In the genomic region with DNA sequence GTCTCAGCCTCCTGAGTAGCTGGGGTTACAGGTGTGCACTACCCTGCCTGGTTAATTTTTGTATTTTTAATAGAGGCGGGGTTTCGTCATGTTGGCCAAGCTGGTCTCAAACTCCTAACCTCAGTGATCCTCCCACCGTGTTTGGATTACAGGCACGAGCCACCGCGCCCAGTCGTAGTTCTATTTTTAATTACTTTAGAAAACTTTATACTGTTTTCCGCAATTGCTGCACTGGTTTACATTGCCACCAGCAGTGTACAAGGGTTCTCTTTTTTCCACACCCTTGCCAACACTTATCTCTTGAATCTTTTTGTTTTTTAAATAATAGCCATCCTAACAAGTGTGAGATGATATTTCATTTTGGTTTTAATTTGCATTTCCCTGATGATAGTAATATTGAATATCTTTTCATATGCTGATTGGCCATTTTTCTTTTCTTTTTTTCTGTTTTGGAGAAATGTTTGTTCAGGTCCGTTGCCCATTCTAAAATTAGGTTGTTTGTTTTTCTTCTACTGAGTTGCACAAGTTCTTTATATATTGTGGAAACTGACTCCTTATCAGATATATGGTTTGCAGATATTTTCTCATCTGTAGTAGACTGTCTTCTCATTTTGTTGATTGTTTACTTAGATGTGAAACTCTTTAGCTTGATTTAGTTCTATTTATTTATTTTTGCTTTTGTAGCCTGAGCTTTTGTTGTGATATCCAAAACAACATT, we compare ENCODE assay signal across 3 cellular contexts.
A peak's percentile ranks its signal among the peaks of the same experiment; 100 is the strongest.
TF ChIP-seq lines count a peak whose summit lies in the region.

No MANE protein-coding gene starts in this region.

TF ChIP-seq in liver, 16 proteins besides CTCF, POLR2A, EP300 and RAD21:
- TF ChIP-seq HNF4A (conservative IDR thresholded peaks at IDR 0.05) (peak; percentile 17 to 57), YY1 (IDR thresholded peaks at IDR 0.05) (peak; percentile 56), EGR1 (IDR thresholded peaks at IDR 0.05; ENCODE audit: low read depth in 2 of 2) (peak in 1 of 2 donors; percentile 20), NR2F2 (IDR thresholded peaks at IDR 0.05) (no peak), REST (IDR thresholded peaks at IDR 0.05) (peak; percentile 16), FOXA2 (IDR thresholded peaks at IDR 0.05) (peak; percentile 44), RXRA (IDR thresholded peaks at IDR 0.05) (peak in 1 of 2 donors; percentile 46)
- TF ChIP-seq, protein P1, sequence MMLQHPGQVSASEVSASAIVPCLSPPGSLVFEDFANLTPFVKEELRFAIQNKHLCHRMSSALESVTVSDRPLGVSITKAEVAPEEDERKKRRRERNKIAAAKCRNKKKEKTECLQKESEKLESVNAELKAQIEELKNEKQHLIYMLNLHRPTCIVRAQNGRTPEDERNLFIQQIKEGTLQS (IDR thresholded peaks at IDR 0.05), result no peak
- TF ChIP-seq, protein P2, sequence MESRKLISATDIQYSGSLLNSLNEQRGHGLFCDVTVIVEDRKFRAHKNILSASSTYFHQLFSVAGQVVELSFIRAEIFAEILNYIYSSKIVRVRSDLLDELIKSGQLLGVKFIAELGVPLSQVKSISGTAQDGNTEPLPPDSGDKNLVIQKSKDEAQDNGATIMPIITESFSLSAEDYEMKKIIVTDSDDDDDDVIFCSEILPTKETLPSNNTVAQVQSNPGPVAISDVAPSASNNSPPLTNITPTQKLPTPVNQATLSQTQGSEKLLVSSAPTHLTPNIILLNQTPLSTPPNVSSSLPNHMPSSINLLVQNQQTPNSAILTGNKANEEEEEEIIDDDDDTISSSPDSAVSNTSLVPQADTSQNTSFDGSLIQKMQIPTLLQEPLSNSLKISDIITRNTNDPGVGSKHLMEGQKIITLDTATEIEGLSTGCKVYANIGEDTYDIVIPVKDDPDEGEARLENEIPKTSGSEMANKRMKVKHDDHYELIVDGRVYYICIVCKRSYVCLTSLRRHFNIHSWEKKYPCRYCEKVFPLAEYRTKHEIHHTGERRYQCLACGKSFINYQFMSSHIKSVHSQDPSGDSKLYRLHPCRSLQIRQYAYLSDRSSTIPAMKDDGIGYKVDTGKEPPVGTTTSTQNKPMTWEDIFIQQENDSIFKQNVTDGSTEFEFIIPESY (IDR thresholded peaks at IDR 0.05), result peak; percentile 45

TF ChIP-seq in HepG2, 621 proteins besides CTCF, POLR2A, EP300 and RAD21:
- TF ChIP-seq ZNF883 (CRISPR knock-in tag; IDR thresholded peaks at IDR 0.05; ENCODE audit: not compliant biosample characterization) (no peak), NR2C2 (CRISPR knock-in tag; IDR thresholded peaks at IDR 0.05; ENCODE audit: borderline replicate concordance) (no peak), ZNF180 (CRISPR knock-in tag; IDR thresholded peaks at IDR 0.05; ENCODE audit: borderline replicate concordance, low read depth) (no peak), ZBTB42 (CRISPR knock-in tag; IDR thresholded peaks at IDR 0.05) (no peak), ZNF546 (CRISPR knock-in tag; conservative IDR thresholded peaks at IDR 0.05) (no peak), ZNF362 (CRISPR knock-in tag; IDR thresholded peaks at IDR 0.05; ENCODE audit: borderline replicate concordance) (no peak), ETV5 (CRISPR knock-in tag; IDR thresholded peaks at IDR 0.05; ENCODE audit: borderline replicate concordance) (no peak), ZNF746 (CRISPR knock-in tag; IDR thresholded peaks at IDR 0.05) (no peak)
- TF ChIP-seq, protein P3, sequence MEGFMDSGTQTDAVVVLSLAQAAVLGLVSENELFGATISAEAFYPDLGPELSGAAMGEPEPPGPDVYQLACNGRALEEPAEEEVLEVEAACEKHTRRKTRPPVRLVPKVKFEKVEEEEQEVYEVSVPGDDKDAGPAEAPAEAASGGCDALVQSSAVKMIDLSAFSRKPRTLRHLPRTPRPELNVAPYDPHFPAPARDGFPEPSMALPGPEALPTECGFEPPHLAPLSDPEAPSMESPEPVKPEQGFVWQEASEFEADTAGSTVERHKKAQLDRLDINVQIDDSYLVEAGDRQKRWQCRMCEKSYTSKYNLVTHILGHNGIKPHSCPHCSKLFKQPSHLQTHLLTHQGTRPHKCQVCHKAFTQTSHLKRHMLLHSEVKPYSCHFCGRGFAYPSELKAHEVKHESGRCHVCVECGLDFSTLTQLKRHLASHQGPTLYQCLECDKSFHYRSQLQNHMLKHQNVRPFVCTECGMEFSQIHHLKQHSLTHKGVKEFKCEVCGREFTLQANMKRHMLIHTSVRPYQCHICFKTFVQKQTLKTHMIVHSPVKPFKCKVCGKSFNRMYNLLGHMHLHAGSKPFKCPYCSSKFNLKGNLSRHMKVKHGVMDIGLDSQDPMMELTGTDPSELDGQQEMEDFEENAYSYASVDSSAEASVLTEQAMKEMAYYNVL (CRISPR knock-in tag; IDR thresholded peaks at IDR 0.05; ENCODE audit: borderline replicate concordance), result no peak

TF ChIP-seq in K562, 482 proteins besides CTCF, POLR2A, EP300 and RAD21 (continues in another document):
- TF ChIP-seq, protein P4, sequence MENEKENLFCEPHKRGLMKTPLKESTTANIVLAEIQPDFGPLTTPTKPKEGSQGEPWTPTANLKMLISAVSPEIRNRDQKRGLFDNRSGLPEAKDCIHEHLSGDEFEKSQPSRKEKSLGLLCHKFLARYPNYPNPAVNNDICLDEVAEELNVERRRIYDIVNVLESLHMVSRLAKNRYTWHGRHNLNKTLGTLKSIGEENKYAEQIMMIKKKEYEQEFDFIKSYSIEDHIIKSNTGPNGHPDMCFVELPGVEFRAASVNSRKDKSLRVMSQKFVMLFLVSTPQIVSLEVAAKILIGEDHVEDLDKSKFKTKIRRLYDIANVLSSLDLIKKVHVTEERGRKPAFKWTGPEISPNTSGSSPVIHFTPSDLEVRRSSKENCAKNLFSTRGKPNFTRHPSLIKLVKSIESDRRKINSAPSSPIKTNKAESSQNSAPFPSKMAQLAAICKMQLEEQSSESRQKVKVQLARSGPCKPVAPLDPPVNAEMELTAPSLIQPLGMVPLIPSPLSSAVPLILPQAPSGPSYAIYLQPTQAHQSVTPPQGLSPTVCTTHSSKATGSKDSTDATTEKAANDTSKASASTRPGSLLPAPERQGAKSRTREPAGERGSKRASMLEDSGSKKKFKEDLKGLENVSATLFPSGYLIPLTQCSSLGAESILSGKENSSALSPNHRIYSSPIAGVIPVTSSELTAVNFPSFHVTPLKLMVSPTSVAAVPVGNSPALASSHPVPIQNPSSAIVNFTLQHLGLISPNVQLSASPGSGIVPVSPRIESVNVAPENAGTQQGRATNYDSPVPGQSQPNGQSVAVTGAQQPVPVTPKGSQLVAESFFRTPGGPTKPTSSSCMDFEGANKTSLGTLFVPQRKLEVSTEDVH (IDR thresholded peaks at IDR 0.05; ENCODE audit: low read depth, partially characterized antibody), result no peak
- TF ChIP-seq HDAC3 (IDR thresholded peaks at IDR 0.05; ENCODE audit: borderline replicate concordance, partially characterized antibody) (no peak), NCOA4 (IDR thresholded peaks at IDR 0.05; ENCODE audit: partially characterized antibody) (no peak), RBM39 (optimal IDR thresholded peaks at IDR 0.05; ENCODE audit: low read depth, low read length) (no peak), CEBPG (CRISPR knock-in tag; IDR thresholded peaks at IDR 0.05) (no peak), CEBPG (tag; conservative IDR thresholded peaks at IDR 0.05 in 1 of 2, IDR thresholded peaks at IDR 0.05 in 1 of 2) (no peak), EZH2 (IDR thresholded peaks at IDR 0.05; ENCODE audit: borderline replicate concordance, low read depth, low read length) (no peak), CTCFL (IDR thresholded peaks at IDR 0.05; ENCODE audit: borderline replicate concordance, insufficient read depth, low read depth, low read length, poor library complexity, severe bottlenecking) (no peak), U2AF2 (optimal IDR thresholded peaks at IDR 0.05; ENCODE audit: low read depth, low read length) (no peak), KLF1 (tag; IDR thresholded peaks at IDR 0.05) (no peak), PATZ1 (CRISPR knock-in tag; IDR thresholded peaks at IDR 0.05; ENCODE audit: borderline replicate concordance) (no peak), FOXK1 (CRISPR knock-in tag; IDR thresholded peaks at IDR 0.05; ENCODE audit: borderline replicate concordance) (no peak), TAL1 (IDR thresholded peaks at IDR 0.05) (no peak), ZNF584 (CRISPR knock-in tag; IDR thresholded peaks at IDR 0.05; ENCODE audit: low read depth) (no peak), HEY1 (CRISPR knock-in tag; IDR thresholded peaks at IDR 0.05; ENCODE audit: borderline replicate concordance) (no peak), TCF15 (CRISPR knock-in tag; IDR thresholded peaks at IDR 0.05) (no peak), BRCA1 (IDR thresholded peaks at IDR 0.05) (no peak), BRCA1 (CRISPR knock-in tag; IDR thresholded peaks at IDR 0.05) (no peak), TBP (optimal IDR thresholded peaks at IDR 0.05; ENCODE audit: low read depth, low read length) (no peak)
- TF ChIP-seq, protein P5, sequence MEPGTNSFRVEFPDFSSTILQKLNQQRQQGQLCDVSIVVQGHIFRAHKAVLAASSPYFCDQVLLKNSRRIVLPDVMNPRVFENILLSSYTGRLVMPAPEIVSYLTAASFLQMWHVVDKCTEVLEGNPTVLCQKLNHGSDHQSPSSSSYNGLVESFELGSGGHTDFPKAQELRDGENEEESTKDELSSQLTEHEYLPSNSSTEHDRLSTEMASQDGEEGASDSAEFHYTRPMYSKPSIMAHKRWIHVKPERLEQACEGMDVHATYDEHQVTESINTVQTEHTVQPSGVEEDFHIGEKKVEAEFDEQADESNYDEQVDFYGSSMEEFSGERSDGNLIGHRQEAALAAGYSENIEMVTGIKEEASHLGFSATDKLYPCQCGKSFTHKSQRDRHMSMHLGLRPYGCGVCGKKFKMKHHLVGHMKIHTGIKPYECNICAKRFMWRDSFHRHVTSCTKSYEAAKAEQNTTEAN (CRISPR knock-in tag; IDR thresholded peaks at IDR 0.05), result no peak
